ENCODE assay signal across 10 cellular contexts in the genomic region with DNA sequence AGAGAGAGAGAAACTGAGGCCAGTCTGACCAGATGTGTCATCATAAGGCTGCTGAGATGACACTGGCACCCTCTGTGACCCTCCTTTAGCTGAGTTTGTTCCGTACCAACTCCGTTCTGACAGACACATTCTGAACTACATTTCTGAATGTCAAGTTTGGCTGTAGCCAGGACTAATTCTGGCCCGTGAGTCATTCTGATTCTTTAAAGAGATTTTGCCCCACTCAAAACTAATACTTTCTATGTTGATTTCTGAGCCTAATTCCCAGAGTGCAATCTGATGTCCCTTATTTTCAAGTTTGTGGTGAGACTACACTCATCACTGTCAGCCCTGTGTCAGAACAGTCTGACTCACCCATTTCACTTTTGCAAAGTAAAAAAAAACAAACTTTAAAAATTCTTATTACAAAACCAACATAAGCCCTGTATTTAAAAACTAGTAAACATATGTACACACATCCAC.
DNase-seq lines count a peak whose midpoint lies in the region; ATAC-seq, FAIRE-seq and TF ChIP-seq lines count a peak whose summit lies in the region.
"Had no signal": no experiment of that assay in that cellular context is flagged by ENCODE, and none has a peak within 500 bp of the region (broad histone marks: within the 10 kb centered on the region; RNA-seq: fewer than 3 reads in every experiment).

No MANE protein-coding gene starts in this region.

- peaks cover 13% of the 10 kb centered on the region for H3K27me3 Mint-ChIP-seq in astrocyte (ENCODE audit: low read depth, unreplicated experiment)

- DNase-seq in activated CD4-positive, CD25-positive, alpha-beta regulatory T cell treated with anti-CD3 and anti-CD28 coated beads, Interleukin-2, amount 50 U/mL, for 72 hours = no peak
- DNase-seq in astrocyte (ENCODE audit: low read depth) (peak; percentile 88), middle frontal gyrus (ENCODE audit: extremely low spot score, low spot score) (no peak), GDM1 (lab: John Stamatoyannopoulos, UW) (no peak), NCI-H524 (lab: John Stamatoyannopoulos, UW) (no peak)

- H3K79me2 ChIP-seq in astrocyte (ENCODE audit: insufficient read depth, low read length) = no peaks in the 10 kb centered on the region

- peak overlapping the region; percentile 78 for H3K4me2 ChIP-seq in astrocyte (ENCODE audit: low read length)
- H3K4me2 ChIP-seq in skeletal muscle satellite cell (ENCODE audit: low read length) = peak overlapping the region; percentile 74
- H3K4me2 ChIP-seq: BLaER1 had no signal

- no peaks in the 10 kb centered on the region for H3K36me3 Mint-ChIP-seq in astrocyte (ENCODE audit: low read depth, unreplicated experiment)

- peaks cover 34% of the 10 kb centered on the region for H3K4me1 ChIP-seq in astrocyte (ENCODE audit: insufficient read depth, low read length)
- H3K4me1 ChIP-seq in skeletal muscle satellite cell (ENCODE audit: control insufficient read depth, insufficient read depth, low read length) = peaks cover 59% of the 10 kb centered on the region
- H3K4me1 ChIP-seq: BLaER1 had no signal

- H3K36me3 ChIP-seq in astrocyte (ENCODE audit: insufficient read depth, low read length) (no peaks in the 10 kb centered on the region), skeletal muscle satellite cell (ENCODE audit: insufficient read depth, low read length) (no peaks in the 10 kb centered on the region)
- H3K36me3 ChIP-seq: BLaER1 had no signal

- peak; percentile 48 to 61 for ATAC-seq in activated CD4-positive, CD25-positive, alpha-beta regulatory T cell treated with anti-CD3 and anti-CD28 coated beads, Interleukin-2, amount 50 U/mL, for 24 hours
- ATAC-seq in HG03066 (IDR thresholded peaks at IDR 0.05; ENCODE audit: low read depth, unreplicated experiment) = peak; percentile 72

- FAIRE-seq in astrocyte (lab: Jason Lieb, UNC) = peak; percentile 37

- no peak overlapping the region for H3K4me3 Mint-ChIP-seq in astrocyte (ENCODE audit: unreplicated experiment)
- H3K4me3 Mint-ChIP-seq: neural crest cell had no signal

- H3K9me3 ChIP-seq in astrocyte (ENCODE audit: insufficient read depth, low read depth, low read length) (no peaks in the 10 kb centered on the region), skeletal muscle satellite cell (replicated peaks; ENCODE audit: low read length) (no peaks in the 10 kb centered on the region)
- H3K9me3 ChIP-seq: BLaER1 had no signal

- TF ChIP-seq CTCF in astrocyte (IDR thresholded peaks at IDR 0.05; ENCODE audit: insufficient read depth, low read depth, low read length) = no peak

- H3K9me3 Mint-ChIP-seq in astrocyte (ENCODE audit: unreplicated experiment) = peaks cover 3% of the 10 kb centered on the region
- H3K9me3 Mint-ChIP-seq: neural crest cell had no signal

- H3K27me3 ChIP-seq in astrocyte (ENCODE audit: insufficient read depth, low read length) (no peaks in the 10 kb centered on the region), skeletal muscle satellite cell (ENCODE audit: control insufficient read depth, insufficient read depth, low read length) (no peaks in the 10 kb centered on the region)
- H3K27me3 ChIP-seq: BLaER1 had no signal

- peak overlapping the region; percentile 92 for H3K27ac Mint-ChIP-seq in astrocyte (ENCODE audit: unreplicated experiment)

- H3K4me3 ChIP-seq in astrocyte (ENCODE audit: insufficient read depth, low read depth, low read length) (peak overlapping the region; percentile 43), skeletal muscle satellite cell (ENCODE audit: low read length) (peak overlapping the region; percentile 43)
- H3K4me3 ChIP-seq: BLaER1 had no signal

- peaks cover 17% of the 10 kb centered on the region for H3K4me1 Mint-ChIP-seq in astrocyte (ENCODE audit: low read depth, unreplicated experiment)

- H3K9ac ChIP-seq in astrocyte (ENCODE audit: low read length) (peak overlapping the region; percentile 78), skeletal muscle satellite cell (ENCODE audit: low read depth, low read length) (peak overlapping the region; percentile 82)
- H3K9ac ChIP-seq: BLaER1 had no signal

- peak overlapping the region; percentile 95 for H3K27ac ChIP-seq in astrocyte (ENCODE audit: low read depth, low read length)
- H3K27ac ChIP-seq: BLaER1 had no signal

- H4K20me1 ChIP-seq in astrocyte (ENCODE audit: insufficient read depth, low read length) = no peaks in the 10 kb centered on the region
- H4K20me1 ChIP-seq: BLaER1 had no signal

- H2AFZ ChIP-seq in astrocyte (ENCODE audit: low read depth, low read length) = peak overlapping the region; percentile 13
